ENCODE assay signal across 1 cellular context in the genomic region with DNA sequence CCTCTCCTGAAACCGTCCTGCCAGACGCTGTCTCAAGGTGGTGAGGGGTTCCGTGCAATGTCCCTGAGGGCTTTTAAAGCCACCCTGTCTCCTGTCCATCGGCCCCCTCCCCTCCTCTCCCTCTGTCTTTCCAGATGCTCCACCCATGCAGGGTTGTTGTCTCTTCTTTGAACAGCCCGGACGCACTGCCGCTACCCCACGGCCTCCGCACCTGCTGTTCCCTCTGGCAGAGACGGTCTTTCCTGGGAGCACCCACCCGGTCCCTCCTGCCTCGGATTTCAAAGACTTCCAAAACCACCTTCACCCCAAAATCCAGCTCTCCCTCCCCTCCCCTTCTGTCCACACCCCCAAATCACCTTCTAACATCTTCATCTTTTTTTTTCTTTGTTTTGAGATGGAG.
TF ChIP-seq lines count a peak whose summit lies in the region.

No MANE protein-coding gene starts in this region.

TF ChIP-seq in H1, 55 proteins besides CTCF, POLR2A, EP300 and RAD21:
- TF ChIP-seq CBX8 (IDR thresholded peaks at IDR 0.05; ENCODE audit: borderline replicate concordance, low read depth, low read length) (no peak), CREB1 (IDR thresholded peaks at IDR 0.05) (no peak), TBP (IDR thresholded peaks at IDR 0.05; ENCODE audit: low read depth, low read length) (no peak), KDM4A (IDR thresholded peaks at IDR 0.05; ENCODE audit: low read depth, low read length, severe bottlenecking) (no peak), RNF2 (IDR thresholded peaks at IDR 0.05; ENCODE audit: borderline replicate concordance, low read depth, low read length, missing control alignments, poor library complexity, severe bottlenecking) (no peak), BRCA1 (IDR thresholded peaks at IDR 0.05; ENCODE audit: low read depth, low read length) (no peak)
TF ChIP-seq in H1: peak in this region for 0.
